33 cellular contexts compared by ENCODE assay signal in the genomic region with DNA sequence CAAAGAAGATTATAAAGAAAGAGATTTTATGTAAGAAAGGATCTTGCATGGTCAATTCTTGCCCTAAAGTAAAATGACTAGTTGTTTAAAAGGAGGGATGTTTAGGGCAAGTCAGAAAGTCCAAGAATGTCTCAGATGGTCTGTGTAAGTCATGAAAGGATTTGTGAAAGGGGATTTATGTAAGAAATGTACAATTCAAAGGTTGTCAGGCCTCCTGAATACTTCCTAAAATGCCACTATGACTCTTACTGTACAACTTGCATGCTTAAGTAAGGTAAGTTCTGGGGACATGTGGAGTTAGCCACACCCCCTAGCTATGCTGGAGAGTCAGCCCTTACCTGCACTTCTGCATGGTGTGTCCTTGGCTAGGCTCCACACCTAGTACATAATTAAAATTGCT.
"Had no signal": no experiment of that assay in that cellular context is flagged by ENCODE, and none has a peak within 500 bp of the region (broad histone marks: within the 10 kb centered on the region; RNA-seq: fewer than 3 reads in every experiment).

No MANE protein-coding gene starts in this region.

- FAIRE-seq: astrocyte had no signal

- H3K36me3 ChIP-seq: adrenal gland, brain microvascular endothelial cell, breast epithelium had no signal

- H3K4me1 ChIP-seq: body of pancreas, breast epithelium had no signal

- H3K9me3 ChIP-seq: adrenal gland, body of pancreas, breast epithelium had no signal

- H3K4me3 ChIP-seq: adrenal gland, body of pancreas, breast epithelium had no signal

- DNase-seq: activated B cell treated with CpG ODN at 0.5 μM for 24 hours; activated CD4-positive, alpha-beta memory T cell treated with anti-CD3 and anti-CD28 coated beads for 36 hours; activated CD4-positive, alpha-beta T cell treated with anti-CD3 and anti-CD28 coated beads for 36 hours; activated CD4-positive, alpha-beta T cell treated with anti-CD3 and anti-CD28 coated beads, Interleukin-2, amount 10 ng/mL, durations not matched to agents 24 days and 14 days; activated CD4-positive, alpha-beta T cell treated with anti-CD3 and anti-CD28 coated beads, Interleukin-2, amount 50 U/mL, for 1 hour; activated CD4-positive, alpha-beta T cell treated with anti-CD3 and anti-CD28 coated beads, Interleukin-2, amount 50 U/mL, for 4 hours; activated CD4-positive, CD25-positive, alpha-beta regulatory T cell treated with anti-CD3 and anti-CD28 coated beads, Interleukin-2, amount 50 U/mL, for 72 hours; activated CD8-positive, alpha-beta memory T cell treated with anti-CD3 and anti-CD28 coated beads, Interleukin-2, amount 50 U/mL, for 4 hours; activated CD8-positive, alpha-beta T cell treated with anti-CD3 and anti-CD28 coated beads for 36 hours; activated effector memory CD4-positive, alpha-beta T cell treated with anti-CD3 and anti-CD28 coated beads, Interleukin-2, amount 50 U/mL, for 16 hours; activated gamma-delta T cell treated with Interleukin-2 at 50 U/mL for 16 hours; activated naive CD4-positive, alpha-beta T cell; activated naive CD4-positive, alpha-beta T cell treated with anti-CD3 and anti-CD28 coated beads for 36 hours; activated naive CD4-positive, alpha-beta T cell treated with anti-CD3 and anti-CD28 coated beads, Interleukin-2, amount 50 U/mL, for 16 hours; activated naive CD8-positive, alpha-beta T cell treated with anti-CD3 and anti-CD28 coated beads for 36 hours; activated T-cell treated with anti-CD3 and anti-CD28 coated beads for 4 hours; activated T-cell treated with anti-CD3 and anti-CD28 coated beads, Interleukin-2, amount 50 U/mL, for 1 hour; activated T-cell treated with anti-CD3 and anti-CD28 coated beads, Interleukin-2, amount 50 U/mL, for 4 hours; activated T-cell treated with anti-CD3 and anti-CD28 coated beads, Interleukin-2, amount 50 U/mL, for 72 hours; adrenal gland; amniotic stem cell; aorta; body of pancreas; brain microvascular endothelial cell; central memory CD4-positive, alpha-beta T cell; T-helper 1 cell; T-helper 2 cell; T-helper 9 cell had no signal

- H3K27me3 ChIP-seq: adrenal gland, body of pancreas, brain microvascular endothelial cell, breast epithelium had no signal

- ATAC-seq: activated CD4-positive, alpha-beta T cell treated with anti-CD3 and anti-CD28 coated beads for 36 hours; activated CD8-positive, alpha-beta T cell treated with anti-CD3 and anti-CD28 coated beads for 36 hours; activated naive CD4-positive, alpha-beta T cell treated with anti-CD3 and anti-CD28 coated beads, Interleukin-2, amount 50 U/mL, for 72 hours; activated T-cell treated with anti-CD3 and anti-CD28 coated beads, Interleukin-2, amount 50 U/mL, for 4 hours; activated T-cell treated with anti-CD3 and anti-CD28 coated beads, Interleukin-2, amount 50 U/mL, for 72 hours; activated T-helper 17 cell treated with anti-CD3 and anti-CD28 coated beads, Interleukin-2, amount 50 U/mL, for 72 hours; body of pancreas had no signal

- H3K27ac ChIP-seq: adrenal gland, body of pancreas, brain microvascular endothelial cell, breast epithelium, VCaP had no signal
